2 cellular contexts compared by ENCODE assay signal in genomic region chr3:195818301-195818700, GRCh38.
TF ChIP-seq lines count a peak whose summit lies in the region.

No MANE protein-coding gene starts in this region.

TF ChIP-seq in GM23338, 12 proteins besides CTCF, POLR2A, EP300 and RAD21 (continued from another document):
- TF ChIP-seq EZH2phosphoT487 (IDR thresholded peaks at IDR 0.05; ENCODE audit: unreplicated experiment) (no peak), ZNF462 (CRISPR knock-in tag; IDR thresholded peaks at IDR 0.05) (no peak), EZH2 (IDR thresholded peaks at IDR 0.05; ENCODE audit: low read depth, unreplicated experiment) (no peak), STAT1 (IDR thresholded peaks at IDR 0.05; ENCODE audit: unreplicated experiment) (no peak), ETS1 (IDR thresholded peaks at IDR 0.05) (no peak), NANOG (IDR thresholded peaks at IDR 0.05; ENCODE audit: borderline replicate concordance) (no peak), ZNF114 (CRISPR knock-in tag; IDR thresholded peaks at IDR 0.05) (no peak), REST (IDR thresholded peaks at IDR 0.05; ENCODE audit: unreplicated experiment) (no peak)
TF ChIP-seq in GM23338: peak in this region for 0.

TF ChIP-seq in K562, 482 proteins besides CTCF, POLR2A, EP300 and RAD21 (continued from another document):
- TF ChIP-seq PREB (CRISPR knock-in tag; IDR thresholded peaks at IDR 0.05) (no peak), KAT8 (IDR thresholded peaks at IDR 0.05; ENCODE audit: low read depth) (no peak), UBTF (IDR thresholded peaks at IDR 0.05; ENCODE audit: borderline replicate concordance in 1 of 2, low read depth in 2 of 2, low read length in 2 of 2) (peak in 1 of 2 experiments; percentile 69; a peak in 1 of 4 replicates), MAFF (IDR thresholded peaks at IDR 0.05; ENCODE audit: low read length) (no peak), CEBPB (tag; IDR thresholded peaks at IDR 0.05) (no peak), ZNF212 (CRISPR knock-in tag; IDR thresholded peaks at IDR 0.05) (no peak), STAT5A (IDR thresholded peaks at IDR 0.05; ENCODE audit: borderline replicate concordance, low read length) (no peak), PKNOX1 (IDR thresholded peaks at IDR 0.05) (no peak), RBM17 (IDR thresholded peaks at IDR 0.05; ENCODE audit: borderline replicate concordance, low read depth, low read length) (no peak), E2F6 (IDR thresholded peaks at IDR 0.05; ENCODE audit: borderline replicate concordance in 1 of 2, extremely low read depth in 1 of 2, insufficient read depth in 1 of 2, insufficient read length in 1 of 2, low read depth in 1 of 2, low read length in 1 of 2, poor library complexity in 1 of 2, severe bottlenecking in 1 of 2) (peak in 1 of 2 experiments; percentile 9), ZNF609 (CRISPR knock-in tag; IDR thresholded peaks at IDR 0.05; ENCODE audit: borderline replicate concordance) (no peak), GTF3C2 (IDR thresholded peaks at IDR 0.05; ENCODE audit: borderline replicate concordance, extremely low read depth, insufficient read length) (no peak), GTF2B (IDR thresholded peaks at IDR 0.05; ENCODE audit: extremely low read depth, insufficient read length) (no peak), ZFPM2 (CRISPR knock-in tag; IDR thresholded peaks at IDR 0.05) (no peak)
